11 cellular contexts compared by ENCODE assay signal in genomic region chr12:108837680-108838079, GRCh38. TPM values are rescaled to one million over a fixed set of nuclear protein-coding genes. Genes with fewer than 3 reads are reported as not detected.
DNase-seq lines count a peak whose midpoint lies in the region; ATAC-seq and TF ChIP-seq lines count a peak whose summit lies in the region.
"Had no signal": no experiment of that assay in that cellular context is flagged by ENCODE, and none has a peak within 500 bp of the region (broad histone marks: within the 10 kb centered on the region; RNA-seq: fewer than 3 reads in every experiment).

No MANE protein-coding gene starts in this region.

- peaks cover 8 to 13% of the 10 kb centered on the region in 2 donors for H3K36me3 Mint-ChIP-seq in CD4-positive, alpha-beta memory T cell
- H3K36me3 Mint-ChIP-seq in endothelial cell (ENCODE audit: low read depth, unreplicated experiment): peaks cover 55% of the 10 kb centered on the region

- TF ChIP-seq POLR2A in sigmoid colon (IDR thresholded peaks at IDR 0.05): no peak

- in situ Hi-C loops in G401 (cut with HindIII; ENCODE audit: low sequenced_read_pairs): no loop called here

- H3K27me3 ChIP-seq in CD4-positive, alpha-beta memory T cell (ENCODE audit: insufficient read depth, low read length): no peaks in the 10 kb centered on the region
- H3K27me3 ChIP-seq in SJCRH30 (no peaks in the 10 kb centered on the region), sigmoid colon (no peaks in the 10 kb centered on the region)

- intact Hi-C loops in CD4-positive, alpha-beta memory T cell (cut with micrococcal nuclease): loop anchor here (1.0 kb wide), 1 partner anchor 20 kb away; the partner anchor contains the start of gene SSH1
- intact Hi-C loops in sigmoid colon (cut with DNase I): no loop called here

- H3K4me1 Mint-ChIP-seq in CD4-positive, alpha-beta memory T cell: peaks cover 20 to 46% (median 33%) of the 10 kb centered on the region in 4 donors
- H3K4me1 Mint-ChIP-seq in endothelial cell (ENCODE audit: unreplicated experiment): peaks cover 63% of the 10 kb centered on the region

- no peak overlapping the region for H3K4me3 ChIP-seq in CD4-positive, alpha-beta memory T cell (ENCODE audit: low read length in 2 of 2)
- H3K4me3 ChIP-seq in SJCRH30: no peak overlapping the region
- H3K4me3 ChIP-seq in sigmoid colon: no peak overlapping the region

- TF ChIP-seq EP300 in sigmoid colon (IDR thresholded peaks at IDR 0.05): no peak

- CTCF ChIA-PET in CD4-positive, alpha-beta memory T cell (lab: Charles Lee; ENCODE audit: partially characterized antibody): interaction anchor here (1.3 to 2.2 kb wide), 5 partner anchors 20 to 256 kb away, joined by 3 to 8 read pairs (median 5); partner anchors contain the start of gene SSH1

- H3K9me3 Mint-ChIP-seq in CD4-positive, alpha-beta memory T cell: no peaks in the 10 kb centered on the region
- H3K9me3 Mint-ChIP-seq in endothelial cell (ENCODE audit: unreplicated experiment): no peaks in the 10 kb centered on the region

- no peaks in the 10 kb centered on the region for H3K27me3 Mint-ChIP-seq in CD4-positive, alpha-beta memory T cell
- H3K27me3 Mint-ChIP-seq in endothelial cell (ENCODE audit: unreplicated experiment): no peaks in the 10 kb centered on the region

- H3K4me1 ChIP-seq in CD4-positive, alpha-beta memory T cell (ENCODE audit: insufficient read depth, low read length): peaks cover 31% of the 10 kb centered on the region
- H3K4me1 ChIP-seq in SJCRH30 (peaks cover 55% of the 10 kb centered on the region), sigmoid colon (peaks cover 0 to 78% (median 63%) of the 10 kb centered on the region in 4 donors)

- no peak for TF ChIP-seq CTCF in endothelial cell (IDR thresholded peaks at IDR 0.05; ENCODE audit: unreplicated experiment)
- TF ChIP-seq CTCF in sigmoid colon (IDR thresholded peaks at IDR 0.05): no peak

- POLR2A ChIA-PET in CD4-positive, alpha-beta memory T cell (lab: Charles Lee; ENCODE audit: partially characterized antibody): interaction anchor here (0.6 to 3.8 kb wide), 10 partner anchors 10 to 220 kb away, joined by 3 to 41 read pairs (median 3); partner anchors contain the start of genes SELPLG and SSH1

- DNase-seq in CD4-positive, alpha-beta memory T cell: no peak
- DNase-seq in SJCRH30: no peak
- no peak for DNase-seq in endothelial cell (ENCODE audit: low spot score)
- no peak for DNase-seq in sigmoid colon
- DNase-seq in G401 (ENCODE audit: low spot score): no peak
- DNase-seq in NCI-H146 treated with DMSO at 0.1 percent for 48 hours (lab: John Stamatoyannopoulos, UW; ENCODE audit: unreplicated experiment): no peak
- no peak for DNase-seq in nucleus accumbens (lab: John Stamatoyannopoulos, UW)
- DNase-seq: DMS79, retina had no signal

- H3K9me3 ChIP-seq in CD4-positive, alpha-beta memory T cell (ENCODE audit: control insufficient read depth in 1 of 2, low read length in 2 of 2): no peaks in the 10 kb centered on the region
- H3K9me3 ChIP-seq in SJCRH30 (replicated peaks) (no peaks in the 10 kb centered on the region), sigmoid colon (no peaks in the 10 kb centered on the region)

- H3K27ac Mint-ChIP-seq in CD4-positive, alpha-beta memory T cell: peak overlapping the region; percentile 61 to 96 (median 90)
- peak overlapping the region; percentile 100 for H3K27ac Mint-ChIP-seq in endothelial cell (ENCODE audit: unreplicated experiment)

- peaks cover 9% of the 10 kb centered on the region for H3K36me3 ChIP-seq in CD4-positive, alpha-beta memory T cell (ENCODE audit: insufficient read depth, low read length)
- H3K36me3 ChIP-seq in SJCRH30: peaks cover 6% of the 10 kb centered on the region; the same call in 1 of the 2 replicates
- H3K36me3 ChIP-seq in sigmoid colon: peaks cover 0 to 9% (median 2%) of the 10 kb centered on the region in 4 donors

- peak overlapping the region in 3 of 8 donors; percentile 44 to 83 (median 74) for H3K4me3 Mint-ChIP-seq in CD4-positive, alpha-beta memory T cell
- H3K4me3 Mint-ChIP-seq in endothelial cell (ENCODE audit: unreplicated experiment): no peak overlapping the region

- WGBS in sigmoid colon, 2 donors: 93 to 95% methylated on average over 7 of the region's 7 CpGs

- no peak for ATAC-seq in GM21825 (IDR thresholded peaks at IDR 0.05; ENCODE audit: unreplicated experiment)

- peak overlapping the region; percentile 42 for H3K27ac ChIP-seq in CD4-positive, alpha-beta memory T cell (ENCODE audit: low read depth, low read length)
- peak overlapping the region; percentile 85 for H3K27ac ChIP-seq in SJCRH30
- H3K27ac ChIP-seq in sigmoid colon: peak overlapping the region; percentile 67 to 94 (median 90)

RNA-seq across cellular contexts. Expression of gene SSH1, which starts 19.7 kb away (rescaled TPM):
- total RNA-seq in CD4-positive, alpha-beta memory T cell: 10 to 100 TPM; 32.3 to 38.0 TPM
- polyA plus RNA-seq in CD4-positive, alpha-beta memory T cell: 1 to 10 TPM; 1.4 to 9.3 TPM
- 12.1 and 12.3 TPM in 2 replicates for total RNA-seq in SJCRH30 (2014; rRNA removed; shearing (Covaris generic))
- 67.5 TPM for total RNA-seq in endothelial cell (ENCODE audit: unreplicated experiment)
- total RNA-seq in sigmoid colon: 10 to 100 TPM in 3 of 4 donors, 1 to 10 TPM in 1; 9.9 to 19.7 (median 12.6) TPM
- polyA plus RNA-seq in sigmoid colon: 10 to 100 TPM in 1 of 3 donors, 1 to 10 TPM in 2; 3.6 to 10.1 (median 5.1) TPM
- 34.8 and 45.1 TPM in 2 replicates for total RNA-seq in G401 (2014; rRNA removed; shearing (Covaris generic))

RNA-seq across cellular contexts. Expression of gene DAO, which starts 42.2 kb away (rescaled TPM):
- not detected for total RNA-seq in CD4-positive, alpha-beta memory T cell
- polyA plus RNA-seq in CD4-positive, alpha-beta memory T cell: not detected
- not detected in 2 replicates for total RNA-seq in SJCRH30 (2014; rRNA removed; shearing (Covaris generic))
- total RNA-seq in endothelial cell (ENCODE audit: unreplicated experiment) (0.41 TPM), sigmoid colon (not detected)
- polyA plus RNA-seq in sigmoid colon: 1 to 10 TPM; 1.0 to 9.0 (median 4.2) TPM
- 21.5 and 22.1 TPM in 2 replicates for total RNA-seq in G401 (2014; rRNA removed; shearing (Covaris generic))
- total RNA-seq: HT-29 had no signal

Comparison
In these comparisons a context has a peak if more than half of its experiments do, and no peak if none do; other contexts are left out.
1. RNA of gene DAO, which starts 42.2 kb away (total RNA-seq): 21.5 to 22.1 TPM in G401; 0.41 TPM in endothelial cell (single experiment), not detected in CD4-positive, alpha-beta memory T cell, not detected in SJCRH30 and not detected in sigmoid colon; every median in the first group is over 10 times any median in the second.
2. Peak in every context shown above with its lines, with median percentiles within 50 percentile points of each other: H3K27ac ChIP-seq.